In the genomic region with DNA sequence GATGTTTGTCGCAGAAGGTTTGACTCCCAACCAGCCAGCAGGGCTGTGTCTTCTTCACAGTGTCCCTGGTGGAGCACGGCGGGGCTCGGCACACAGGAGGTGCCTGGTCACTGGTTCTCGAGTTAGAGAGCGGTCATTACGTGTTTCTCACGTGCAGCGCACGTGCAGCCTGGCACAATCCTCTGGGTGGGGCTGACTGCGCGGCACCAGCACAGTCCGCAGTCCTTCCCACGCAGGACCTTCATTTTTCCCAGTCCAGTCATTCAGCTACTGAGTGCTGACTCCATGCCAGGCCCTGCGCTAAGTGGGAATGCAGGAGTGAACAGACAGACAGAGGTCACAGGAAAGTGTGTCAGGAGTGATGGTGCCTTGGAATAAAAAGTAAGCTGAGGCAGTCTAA, we compare ENCODE assay signal across 22 cellular contexts.
"Had no signal": no experiment of that assay in that cellular context is flagged by ENCODE, and none has a peak within 500 bp of the region (broad histone marks: within the 10 kb centered on the region; RNA-seq: fewer than 3 reads in every experiment).

No MANE protein-coding gene starts in this region.

- ATAC-seq: gastroesophageal sphincter, sciatic nerve had no signal

- DNase-seq: activated CD4-positive, CD25-positive, alpha-beta regulatory T cell treated with anti-CD3 and anti-CD28 coated beads, Interleukin-2, amount 50 U/mL, for 72 hours; activated CD8-positive, alpha-beta memory T cell treated with anti-CD3 and anti-CD28 coated beads, Interleukin-2, amount 50 U/mL, for 4 hours; activated naive CD4-positive, alpha-beta T cell; activated naive CD8-positive, alpha-beta T cell treated with anti-CD3 and anti-CD28 coated beads, Interleukin-2, amount 10 ng/mL, durations not matched to agents 7 days and 5 days; activated T-cell treated with anti-CD3 and anti-CD28 coated beads, Interleukin-2, amount 50 U/mL, for 24 hours; amniotic stem cell; effector CD4-positive, alpha-beta T cell; erythroblast; heart left ventricle; posterior cingulate gyrus; stimulated activated CD4-positive, alpha-beta T cell treated with anti-CD3 and anti-CD28 coated beads, Interleukin-15, amount 100 ng/mL, for 24 hours; stimulated activated CD8-positive, alpha-beta memory T cell treated with anti-CD3 and anti-CD28 coated beads, Interleukin-4, amount 100 ng/mL, for 48 hours; stimulated activated naive CD4-positive, alpha-beta T cell; T-helper 1 cell; upper lobe of right lung; WERI-Rb-1 had no signal

- H3K4me3 ChIP-seq: gastroesophageal sphincter, heart left ventricle, smooth muscle cell, upper lobe of right lung had no signal

- H3K4me3 Mint-ChIP-seq: activated naive CD8-positive, alpha-beta T cell treated with anti-CD3 and anti-CD28 coated beads, Interleukin-2, amount 10 ng/mL, durations not matched to agents 7 days and 5 days; activated T-cell treated with anti-CD3 and anti-CD28 coated beads, Interleukin-2, amount 50 U/mL, for 24 hours; memory B cell; nephron had no signal

- H3K27ac ChIP-seq: gastroesophageal sphincter, heart left ventricle, upper lobe of right lung, WERI-Rb-1 had no signal

- H3K9me3 ChIP-seq: gastroesophageal sphincter, heart left ventricle, upper lobe of right lung had no signal

- H3K36me3 Mint-ChIP-seq: memory B cell had no signal

- H3K27me3 ChIP-seq: gastroesophageal sphincter, heart left ventricle, upper lobe of right lung had no signal

- H3K4me2 ChIP-seq: smooth muscle cell had no signal

- H3K36me3 ChIP-seq: gastroesophageal sphincter, heart left ventricle, upper lobe of right lung had no signal

- H3K4me1 Mint-ChIP-seq: activated naive CD8-positive, alpha-beta T cell treated with anti-CD3 and anti-CD28 coated beads, Interleukin-2, amount 10 ng/mL, durations not matched to agents 7 days and 5 days; memory B cell had no signal

- H3K4me1 ChIP-seq: gastroesophageal sphincter, heart left ventricle, upper lobe of right lung had no signal

- H3K9me3 Mint-ChIP-seq: activated T-cell treated with anti-CD3 and anti-CD28 coated beads, Interleukin-2, amount 50 U/mL, for 24 hours; activated T-helper 2 cell treated with anti-CD3 and anti-CD28 coated beads, Interferon-gamma antibody, Interleukin-2, Interleukin-4, amounts not matched to agents 10 μg/mL and 5 μg/mL and 100 μg/mL, durations not matched to agents 14 hours and 24 hours and 36 hours had no signal

- H3K27ac Mint-ChIP-seq: activated naive CD8-positive, alpha-beta T cell treated with anti-CD3 and anti-CD28 coated beads, Interleukin-2, amount 10 ng/mL, durations not matched to agents 7 days and 5 days; activated T-cell treated with anti-CD3 and anti-CD28 coated beads, Interleukin-2, amount 50 U/mL, for 24 hours; activated T-helper 2 cell treated with anti-CD3 and anti-CD28 coated beads, Interferon-gamma antibody, Interleukin-2, Interleukin-4, amounts not matched to agents 10 μg/mL and 5 μg/mL and 100 μg/mL, durations not matched to agents 14 hours and 24 hours and 36 hours; memory B cell; nephron had no signal

- H3K27me3 Mint-ChIP-seq: activated naive CD8-positive, alpha-beta T cell treated with anti-CD3 and anti-CD28 coated beads, Interleukin-2, amount 10 ng/mL, durations not matched to agents 7 days and 5 days; activated T-cell treated with anti-CD3 and anti-CD28 coated beads, Interleukin-2, amount 50 U/mL, for 24 hours; memory B cell had no signal
